30 cellular contexts compared by ENCODE assay signal in genomic region chr1:56098956-56099355, GRCh38.
DNase-seq lines count a peak whose midpoint lies in the region; ATAC-seq and TF ChIP-seq lines count a peak whose summit lies in the region.
"Had no signal": no experiment of that assay in that cellular context is flagged by ENCODE, and none has a peak within 500 bp of the region (broad histone marks: within the 10 kb centered on the region; RNA-seq: fewer than 3 reads in every experiment).

No MANE protein-coding gene starts in this region.

- DNase-seq in AG20443 (ENCODE audit: low spot score) = peak; percentile 84
- DNase-seq in LHCN-M2 (ENCODE audit: low read depth) = peak; percentile 45
- DNase-seq in cardiac fibroblast (ENCODE audit: low read depth in 2 of 2) = peak; percentile 38 to 73
- DNase-seq in osteoblast (ENCODE audit: insufficient read length, low spot score, missing footprints) = peak; percentile 62
- DNase-seq in NK-92 treated with Interleukin-12 subunit alpha and Interleukin-12 subunit beta, amount 100 ng/mL, for 24 hours (lab: John Stamatoyannopoulos, UW) = no peak
- no peak for DNase-seq in NCI-H2227 treated with DMSO at 0.1 percent for 48 hours (lab: John Stamatoyannopoulos, UW)
- no peak for DNase-seq in tibial nerve (ENCODE audit: low spot score in 2 of 2)
- DNase-seq: ACHN; activated CD4-positive, alpha-beta memory T cell treated with anti-CD3 and anti-CD28 coated beads for 36 hours; activated CD4-positive, CD25-positive, alpha-beta regulatory T cell treated with anti-CD3 and anti-CD28 coated beads, Interleukin-2, amount 50 U/mL, for 72 hours; activated CD8-positive, alpha-beta memory T cell treated with anti-CD3 and anti-CD28 coated beads, Interleukin-2, amount 50 U/mL, for 4 hours; Calu3; DMS79 treated with DMSO at 0.1 percent for 48 hours; esophagus squamous epithelium; glutamatergic neuron; GOT3; islet precursor cell; mucosa of descending colon; NCI-H1048; NCI-H187 treated with DMSO at 0.1 percent for 48 hours; NCI-H69; RPMI8226; stimulated activated CD8-positive, alpha-beta memory T cell treated with anti-CD3 and anti-CD28 coated beads, Interleukin-4, amount 100 ng/mL, for 48 hours; T-helper 1 cell had no signal

- no peak overlapping the region for H2AFZ ChIP-seq in osteoblast (ENCODE audit: low read length)

- H3K36me3 ChIP-seq in osteoblast (ENCODE audit: insufficient read depth, low read length) = no peaks in the 10 kb centered on the region
- no peaks in the 10 kb centered on the region for H3K36me3 ChIP-seq in tibial nerve
- H3K36me3 ChIP-seq: ascending aorta, esophagus squamous epithelium, SJSA1 had no signal

- no peak for TF ChIP-seq CTCF in cardiac fibroblast (IDR thresholded peaks at IDR 0.05; ENCODE audit: low read depth, low read length)
- no peak for TF ChIP-seq CTCF in osteoblast (IDR thresholded peaks at IDR 0.05; ENCODE audit: extremely low read depth, low read depth, low read length)
- TF ChIP-seq CTCF in tibial nerve (IDR thresholded peaks at IDR 0.05) = no peak

- H3K79me2 ChIP-seq in osteoblast (ENCODE audit: insufficient read depth, low read length) = no peaks in the 10 kb centered on the region

- peaks cover 45% of the 10 kb centered on the region for H3K4me1 ChIP-seq in osteoblast (ENCODE audit: insufficient read depth, low read length)
- H3K4me1 ChIP-seq in tibial nerve = no peaks in the 10 kb centered on the region
- H3K4me1 ChIP-seq: ascending aorta, esophagus squamous epithelium, SJSA1 had no signal

- H3K27me3 ChIP-seq in osteoblast (ENCODE audit: insufficient read depth, low read length) = no peaks in the 10 kb centered on the region
- no peaks in the 10 kb centered on the region for H3K27me3 ChIP-seq in tibial nerve
- H3K27me3 ChIP-seq: ascending aorta, esophagus squamous epithelium, SJSA1 had no signal

- TF ChIP-seq EP300 in tibial nerve (IDR thresholded peaks at IDR 0.05) = no peak

- no peak overlapping the region for H3K4me2 ChIP-seq in osteoblast (ENCODE audit: insufficient read depth, low read length)

- H3K9me3 ChIP-seq in osteoblast (ENCODE audit: low read depth, low read length) (no peaks in the 10 kb centered on the region), tibial nerve (peaks cover 0 to 3% (median 1%) of the 10 kb centered on the region in 4 donors)
- H3K9me3 ChIP-seq: ascending aorta, mucosa of descending colon, SJSA1 had no signal

- 40 to 68% methylated on average over 2 of the region's 2 CpGs for WGBS in tibial nerve, 2 donors

- H4K20me1 ChIP-seq in osteoblast (ENCODE audit: insufficient read depth, low read length) = no peaks in the 10 kb centered on the region

- no peak for ATAC-seq in HG03521 (IDR thresholded peaks at IDR 0.05; ENCODE audit: unreplicated experiment)
- ATAC-seq: mucosa of descending colon; natural killer cell treated with Interleukin-12 subunit alpha and Interleukin-12 subunit beta and Interleukin-15 and Interleukin-18, amount 100 ng/mL, for 72 hours had no signal

- no peak for TF ChIP-seq POLR2A in tibial nerve (IDR thresholded peaks at IDR 0.05)

- H3K4me3 ChIP-seq in cardiac fibroblast (replicated peaks in 1 of 2; ENCODE audit: low read depth in 2 of 2, low read length in 2 of 2) = no peak overlapping the region
- no peak overlapping the region for H3K4me3 ChIP-seq in osteoblast (ENCODE audit: insufficient read depth, low read length)
- H3K4me3 ChIP-seq in tibial nerve = no peak overlapping the region
- H3K4me3 ChIP-seq: ascending aorta, esophagus squamous epithelium, mucosa of descending colon, SJSA1, skin epidermis had no signal

- peak overlapping the region; percentile 44 for H3K27ac ChIP-seq in osteoblast (ENCODE audit: low read depth, low read length)
- H3K27ac ChIP-seq in tibial nerve = no peak overlapping the region
- H3K27ac ChIP-seq: ascending aorta, C4-2B, esophagus squamous epithelium, SJSA1 had no signal

Comparison
In these comparisons a context has a peak if more than half of its experiments do, and no peak if none do; other contexts are left out.
1. DNase-seq: peak in AG20443 (single experiment), LHCN-M2 (single experiment), cardiac fibroblast (2 of 2) and osteoblast (single experiment); none in NK-92 treated with Interleukin-12 subunit alpha and Interleukin-12 subunit beta, amount 100 ng/mL, for 24 hours (single experiment), NCI-H2227 treated with DMSO at 0.1 percent for 48 hours (single experiment) and tibial nerve (0 of 2).